1 cellular context compared by ENCODE assay signal in the genomic region with DNA sequence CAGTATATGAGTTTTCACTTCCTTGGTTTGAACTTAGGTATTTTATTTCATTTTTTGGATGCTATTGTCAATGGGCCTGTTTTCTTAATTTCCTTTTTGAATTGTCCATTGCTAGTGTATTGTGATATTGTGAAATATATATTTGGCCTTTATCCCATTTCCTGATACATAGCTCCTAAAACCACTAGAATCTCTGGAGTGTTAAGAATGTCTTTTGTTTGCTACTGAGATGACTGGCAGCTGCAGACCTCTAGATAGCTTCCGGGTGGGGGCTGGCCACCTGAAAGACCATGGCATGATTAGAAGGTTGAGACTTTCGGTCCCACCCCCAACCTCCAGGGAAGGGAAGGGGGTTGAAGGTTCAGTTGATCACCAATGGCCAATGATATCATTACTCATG.
TF ChIP-seq lines count a peak whose summit lies in the region.

No MANE protein-coding gene starts in this region.

TF ChIP-seq in H1, 55 proteins besides CTCF, POLR2A, EP300 and RAD21:
- TF ChIP-seq POLR2AphosphoS5 (IDR thresholded peaks at IDR 0.05; ENCODE audit: low read depth, low read length) (no peak), GABPA (IDR thresholded peaks at IDR 0.05; ENCODE audit: borderline replicate concordance, insufficient read depth, low read length) (no peak), POU5F1 (IDR thresholded peaks at IDR 0.05; ENCODE audit: low read depth, low read length) (no peak), SUZ12 (IDR thresholded peaks at IDR 0.05; ENCODE audit: low read length) (no peak), NANOG (IDR thresholded peaks at IDR 0.05; ENCODE audit: insufficient read depth, low read depth, low read length, poor library complexity, severe bottlenecking) (no peak), CTBP2 (IDR thresholded peaks at IDR 0.05; ENCODE audit: borderline replicate concordance, insufficient read depth, insufficient read length, low read length) (no peak), RBBP5 (IDR thresholded peaks at IDR 0.05; ENCODE audit: borderline replicate concordance, low read depth, low read length) (no peak), CHD2 (IDR thresholded peaks at IDR 0.05; ENCODE audit: low read length) (no peak), HDAC6 (IDR thresholded peaks at IDR 0.05; ENCODE audit: low read depth, low read length) (no peak), JUN (IDR thresholded peaks at IDR 0.05; ENCODE audit: low read depth, low read length) (no peak)
- TF ChIP-seq, protein P1, sequence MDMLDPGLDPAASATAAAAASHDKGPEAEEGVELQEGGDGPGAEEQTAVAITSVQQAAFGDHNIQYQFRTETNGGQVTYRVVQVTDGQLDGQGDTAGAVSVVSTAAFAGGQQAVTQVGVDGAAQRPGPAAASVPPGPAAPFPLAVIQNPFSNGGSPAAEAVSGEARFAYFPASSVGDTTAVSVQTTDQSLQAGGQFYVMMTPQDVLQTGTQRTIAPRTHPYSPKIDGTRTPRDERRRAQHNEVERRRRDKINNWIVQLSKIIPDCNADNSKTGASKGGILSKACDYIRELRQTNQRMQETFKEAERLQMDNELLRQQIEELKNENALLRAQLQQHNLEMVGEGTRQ (IDR thresholded peaks at IDR 0.05; ENCODE audit: low read length) = no peak
